Comparison of ENCODE assay signal across 16 cellular contexts in the genomic region with DNA sequence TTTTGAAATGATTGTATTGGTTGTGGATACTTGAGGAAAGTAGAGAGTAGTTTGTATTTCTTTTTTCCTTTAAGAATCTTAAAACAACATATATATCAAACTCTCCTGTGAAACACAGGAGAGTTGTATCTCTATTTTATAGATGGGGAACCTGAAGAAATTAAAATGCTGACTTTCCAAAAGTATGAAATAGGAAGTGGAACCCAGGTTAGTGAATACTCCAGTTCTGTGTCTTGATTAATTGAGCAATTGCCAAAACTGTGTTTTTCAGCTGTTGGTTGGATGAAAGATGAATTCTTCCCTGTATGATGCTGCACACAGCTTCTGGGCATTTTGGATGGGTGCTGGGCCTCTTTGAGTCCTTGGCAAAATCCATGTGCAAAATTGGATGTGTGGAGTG.
DNase-seq lines count a peak whose midpoint lies in the region; ATAC-seq and TF ChIP-seq lines count a peak whose summit lies in the region.
"Had no signal": no experiment of that assay in that cellular context is flagged by ENCODE, and none has a peak within 500 bp of the region (broad histone marks: within the 10 kb centered on the region; RNA-seq: fewer than 3 reads in every experiment).

No MANE protein-coding gene starts in this region.

- CTCF ChIA-PET in CD4-positive, alpha-beta T cell (lab: Charles Lee) = no interaction called here

- no peak overlapping the region for H3K4me2 ChIP-seq in trophoblast cell (ENCODE audit: low read length)

- peaks cover 88% of the 10 kb centered on the region for H3K4me1 Mint-ChIP-seq in activated T-cell treated with anti-CD3 and anti-CD28 coated beads, Interleukin-2, amount 50 U/mL, for 24 hours (ENCODE audit: low read depth)
- peaks cover 93% of the 10 kb centered on the region for H3K4me1 Mint-ChIP-seq in CD4-positive, alpha-beta T cell (ENCODE audit: low read depth)
- peaks cover 74% of the 10 kb centered on the region for H3K4me1 Mint-ChIP-seq in stimulated activated effector memory CD8-positive, alpha-beta T cell treated with anti-CD3 and anti-CD28 coated beads, Interleukin-12 subunit alpha, Interleukin-12 subunit beta, amount 100 ng/mL, for 72 hours

- H3K36me3 ChIP-seq in trophoblast cell (ENCODE audit: control insufficient read depth in 1 of 2, insufficient read depth in 2 of 2, low read length in 2 of 2) = no peaks in the 10 kb centered on the region

- intact Hi-C loops in CD4-positive, alpha-beta T cell (cut with DNase I, micrococcal nuclease) = loop anchor here in 1 of 2 experiments (5.0 kb wide), 1 partner anchor 301 kb away; no protein-coding TSS in a partner anchor

- H2BK12ac ChIP-seq in trophoblast cell (ENCODE audit: low read length) = no peak overlapping the region

- H3K27me3 ChIP-seq in CD4-positive, alpha-beta T cell (ENCODE audit: control insufficient read depth, insufficient read depth, low read length) = no peaks in the 10 kb centered on the region
- H3K27me3 ChIP-seq in trophoblast cell (ENCODE audit: insufficient read depth, low read length) = no peaks in the 10 kb centered on the region

- no peak overlapping the region for H3K9ac ChIP-seq in trophoblast cell (ENCODE audit: low read length)

- H3K79me1 ChIP-seq in trophoblast cell (ENCODE audit: low read length) = no peaks in the 10 kb centered on the region

- no peak overlapping the region for H3K4me3 ChIP-seq in trophoblast cell (ENCODE audit: low read depth, low read length)

- TF ChIP-seq CTCF in CD4-positive, alpha-beta T cell (IDR thresholded peaks at IDR 0.05) = no peak

- no peak overlapping the region for H3K27ac ChIP-seq in CD4-positive, alpha-beta T cell (ENCODE audit: low read depth, low read length)
- H3K27ac ChIP-seq in trophoblast cell (ENCODE audit: low read depth, low read length) = no peak overlapping the region
- H3K27ac ChIP-seq: C4-2B had no signal

- H3K14ac ChIP-seq in trophoblast cell (ENCODE audit: low read length) = no peak overlapping the region

- no peak overlapping the region for H3K4ac ChIP-seq in trophoblast cell (ENCODE audit: low read depth, low read length)

- H3K4me3 Mint-ChIP-seq in activated T-cell treated with anti-CD3 and anti-CD28 coated beads, Interleukin-2, amount 50 U/mL, for 24 hours = no peak overlapping the region
- H3K4me3 Mint-ChIP-seq in CD4-positive, alpha-beta T cell = no peak overlapping the region
- H3K4me3 Mint-ChIP-seq in stimulated activated effector memory CD8-positive, alpha-beta T cell treated with anti-CD3 and anti-CD28 coated beads, Interleukin-12 subunit alpha, Interleukin-12 subunit beta, amount 100 ng/mL, for 72 hours = no peak overlapping the region

- peak overlapping the region; percentile 84 for H3K27ac Mint-ChIP-seq in activated T-cell treated with anti-CD3 and anti-CD28 coated beads, Interleukin-2, amount 50 U/mL, for 24 hours
- peak overlapping the region; percentile 19 for H3K27ac Mint-ChIP-seq in CD4-positive, alpha-beta T cell
- H3K27ac Mint-ChIP-seq in stimulated activated effector memory CD8-positive, alpha-beta T cell treated with anti-CD3 and anti-CD28 coated beads, Interleukin-12 subunit alpha, Interleukin-12 subunit beta, amount 100 ng/mL, for 72 hours = peak overlapping the region; percentile 61

- H3K79me2 ChIP-seq in trophoblast cell (ENCODE audit: control insufficient read depth, insufficient read depth, low read length, poor library complexity) = peaks cover 6% of the 10 kb centered on the region

- H4K8ac ChIP-seq in trophoblast cell (ENCODE audit: low read depth, low read length) = no peak overlapping the region

- no peak overlapping the region for H4K91ac ChIP-seq in trophoblast cell (ENCODE audit: low read depth, low read length)

- POLR2A ChIA-PET in CD4-positive, alpha-beta T cell (lab: Charles Lee) = no interaction called here

- no peak overlapping the region for H3K18ac ChIP-seq in trophoblast cell (ENCODE audit: low read length)

- H2AFZ ChIP-seq in trophoblast cell (ENCODE audit: insufficient read depth, low read length, poor library complexity) = no peak overlapping the region

- H3K23ac ChIP-seq in trophoblast cell (ENCODE audit: low read length) = no peak overlapping the region

- H2AK5ac ChIP-seq in trophoblast cell (ENCODE audit: low read length) = no peak overlapping the region

- no peak for ATAC-seq in CD4-positive, alpha-beta T cell (ENCODE audit: poor library complexity)
- ATAC-seq in stimulated activated effector memory CD8-positive, alpha-beta T cell treated with anti-CD3 and anti-CD28 coated beads, Interleukin-12 subunit alpha, Interleukin-12 subunit beta, amount 100 ng/mL, for 72 hours = no peak
- ATAC-seq in HG03095 (IDR thresholded peaks at IDR 0.05; ENCODE audit: unreplicated experiment) = no peak
- ATAC-seq: SK-N-SH treated with all-trans-retinoic acid at 6 μM for 48 hours had no signal

- no peak overlapping the region for H2BK5ac ChIP-seq in trophoblast cell (ENCODE audit: low read depth, low read length, poor library complexity)

- no peak for DNase-seq in activated T-cell treated with anti-CD3 and anti-CD28 coated beads, Interleukin-2, amount 50 U/mL, for 24 hours
- DNase-seq in activated T-cell treated with anti-CD3 and anti-CD28 coated beads for 4 hours (no peak), RPMI8226 (peak; percentile 58), trophoblast cell (no peak)
- DNase-seq in CD4-positive, alpha-beta T cell = no peak
- DNase-seq in stimulated activated effector memory CD8-positive, alpha-beta T cell treated with anti-CD3 and anti-CD28 coated beads, Interleukin-12 subunit alpha, Interleukin-12 subunit beta, amount 100 ng/mL, for 72 hours (ENCODE audit: low spot score in 2 of 2) = no peak
- DNase-seq: H7, NCI-H1048, NCI-H146, NCI-H2081 treated with DMSO at 0.1 percent for 48 hours, NCI-H2227 treated with DMSO at 0.1 percent for 48 hours, NCI-H524 treated with DMSO at 0.1 percent for 48 hours, SHP77 treated with DMSO at 0.1 percent for 48 hours had no signal

- no peaks in the 10 kb centered on the region for H3K9me3 ChIP-seq in CD4-positive, alpha-beta T cell (ENCODE audit: control insufficient read depth, low read length)
- H3K9me3 ChIP-seq in trophoblast cell (ENCODE audit: insufficient read depth, low read depth, low read length) = no peaks in the 10 kb centered on the region

- no peak overlapping the region for H4K12ac ChIP-seq in trophoblast cell (ENCODE audit: low read depth, low read length)

- H3K36me3 Mint-ChIP-seq in activated T-cell treated with anti-CD3 and anti-CD28 coated beads, Interleukin-2, amount 50 U/mL, for 24 hours (ENCODE audit: low read depth) = no peaks in the 10 kb centered on the region
- H3K36me3 Mint-ChIP-seq in CD4-positive, alpha-beta T cell (ENCODE audit: low read depth) = peaks cover 4% of the 10 kb centered on the region
- H3K36me3 Mint-ChIP-seq in stimulated activated effector memory CD8-positive, alpha-beta T cell treated with anti-CD3 and anti-CD28 coated beads, Interleukin-12 subunit alpha, Interleukin-12 subunit beta, amount 100 ng/mL, for 72 hours = no peaks in the 10 kb centered on the region

- no peaks in the 10 kb centered on the region for H3K9me3 Mint-ChIP-seq in activated T-cell treated with anti-CD3 and anti-CD28 coated beads, Interleukin-2, amount 50 U/mL, for 24 hours
- peaks cover 2% of the 10 kb centered on the region for H3K9me3 Mint-ChIP-seq in CD4-positive, alpha-beta T cell
- no peaks in the 10 kb centered on the region for H3K9me3 Mint-ChIP-seq in stimulated activated effector memory CD8-positive, alpha-beta T cell treated with anti-CD3 and anti-CD28 coated beads, Interleukin-12 subunit alpha, Interleukin-12 subunit beta, amount 100 ng/mL, for 72 hours

- peaks cover 0 to 2% of the 10 kb centered on the region in 2 experiments for H3K4me1 ChIP-seq in trophoblast cell (ENCODE audit: control insufficient read depth in 1 of 2, insufficient read depth in 2 of 2, low read length in 2 of 2)

- H3K27me3 Mint-ChIP-seq in activated T-cell treated with anti-CD3 and anti-CD28 coated beads, Interleukin-2, amount 50 U/mL, for 24 hours = no peaks in the 10 kb centered on the region
- no peaks in the 10 kb centered on the region for H3K27me3 Mint-ChIP-seq in CD4-positive, alpha-beta T cell

- H2BK120ac ChIP-seq in trophoblast cell (ENCODE audit: insufficient read depth, low read length, poor library complexity) = no peak overlapping the region

Comparison
In these comparisons a context has a peak if more than half of its experiments do, and no peak if none do; other contexts are left out.
1. H3K27ac Mint-ChIP-seq: peak in every context shown above with its lines; median percentile 84 in activated T-cell treated with anti-CD3 and anti-CD28 coated beads, Interleukin-2, amount 50 U/mL, for 24 hours; 61 in stimulated activated effector memory CD8-positive, alpha-beta T cell treated with anti-CD3 and anti-CD28 coated beads, Interleukin-12 subunit alpha, Interleukin-12 subunit beta, amount 100 ng/mL, for 72 hours; 19 in CD4-positive, alpha-beta T cell.